ENCODE assay signal across 19 cellular contexts in genomic region chr7:28556671-28557070, GRCh38.
"Had no signal": no experiment of that assay in that cellular context is flagged by ENCODE, and none has a peak within 500 bp of the region (broad histone marks: within the 10 kb centered on the region; RNA-seq: fewer than 3 reads in every experiment).

No MANE protein-coding gene starts in this region.

- H3K4me3 ChIP-seq: MG63 had no signal

- ATAC-seq: Panc1, PC-3 had no signal

- H3K4me2 ChIP-seq: SK-N-SH had no signal

- H3K27me3 ChIP-seq: MG63 had no signal

- DNase-seq: KBM-7, MG63, NCI-H1092, NCI-H1105 treated with DMSO at 0.1 percent for 48 hours, NCI-H1417 treated with DMSO at 0.1 percent for 48 hours, NCI-H146, NCI-H1694 treated with DMSO at 0.1 percent for 48 hours, NCI-H1930, NCI-H2081, NCI-H2107, NCI-H2227 treated with DMSO at 0.1 percent for 48 hours, NCI-H524, NCI-H526 treated with DMSO at 0.1 percent for 48 hours, NCI-H774, PC-3, SHP77, SK-N-SH had no signal

- H3K9me2 ChIP-seq: SK-N-SH had no signal

- H3K27ac ChIP-seq: RWPE1 had no signal

- H3K9ac ChIP-seq: SK-N-SH had no signal

- H3K9me3 ChIP-seq: MG63, SK-N-SH had no signal
